Comparison of ENCODE assay signal across 1 cellular context in genomic region chr16:89199241-89200123, GRCh38.
TF ChIP-seq lines count a peak whose summit lies in the region.

No MANE protein-coding gene starts in this region.

TF ChIP-seq in WTC11, 78 proteins besides CTCF, POLR2A, EP300 and RAD21 (continued from another document):
- TF ChIP-seq, protein P1, sequence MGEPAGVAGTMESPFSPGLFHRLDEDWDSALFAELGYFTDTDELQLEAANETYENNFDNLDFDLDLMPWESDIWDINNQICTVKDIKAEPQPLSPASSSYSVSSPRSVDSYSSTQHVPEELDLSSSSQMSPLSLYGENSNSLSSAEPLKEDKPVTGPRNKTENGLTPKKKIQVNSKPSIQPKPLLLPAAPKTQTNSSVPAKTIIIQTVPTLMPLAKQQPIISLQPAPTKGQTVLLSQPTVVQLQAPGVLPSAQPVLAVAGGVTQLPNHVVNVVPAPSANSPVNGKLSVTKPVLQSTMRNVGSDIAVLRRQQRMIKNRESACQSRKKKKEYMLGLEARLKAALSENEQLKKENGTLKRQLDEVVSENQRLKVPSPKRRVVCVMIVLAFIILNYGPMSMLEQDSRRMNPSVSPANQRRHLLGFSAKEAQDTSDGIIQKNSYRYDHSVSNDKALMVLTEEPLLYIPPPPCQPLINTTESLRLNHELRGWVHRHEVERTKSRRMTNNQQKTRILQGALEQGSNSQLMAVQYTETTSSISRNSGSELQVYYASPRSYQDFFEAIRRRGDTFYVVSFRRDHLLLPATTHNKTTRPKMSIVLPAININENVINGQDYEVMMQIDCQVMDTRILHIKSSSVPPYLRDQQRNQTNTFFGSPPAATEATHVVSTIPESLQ (CRISPR knock-in tag; IDR thresholded peaks at IDR 0.05): no peak
- TF ChIP-seq TCF7 (CRISPR knock-in tag; IDR thresholded peaks at IDR 0.05; ENCODE audit: low read depth) (no peak), ZNF416 (CRISPR knock-in tag; IDR thresholded peaks at IDR 0.05) (no peak), ZNF423 (CRISPR knock-in tag; IDR thresholded peaks at IDR 0.05) (no peak), ZNF263 (CRISPR knock-in tag; IDR thresholded peaks at IDR 0.05; ENCODE audit: low read depth) (no peak), NFE2L1 (CRISPR knock-in tag; IDR thresholded peaks at IDR 0.05) (no peak), PRDM15 (CRISPR knock-in tag; IDR thresholded peaks at IDR 0.05) (no peak), GRHL2 (CRISPR knock-in tag; IDR thresholded peaks at IDR 0.05; ENCODE audit: insufficient replicate concordance, severe bottlenecking) (no peak), ARID4B (CRISPR knock-in tag; IDR thresholded peaks at IDR 0.05; ENCODE audit: borderline replicate concordance) (no peak), ZNF396 (CRISPR knock-in tag; IDR thresholded peaks at IDR 0.05; ENCODE audit: borderline replicate concordance) (no peak), AR (CRISPR knock-in tag; IDR thresholded peaks at IDR 0.05) (no peak), ZNF138 (CRISPR knock-in tag; conservative IDR thresholded peaks at IDR 0.05) (no peak), CBFB (CRISPR knock-in tag; IDR thresholded peaks at IDR 0.05; ENCODE audit: low read depth) (no peak), ATF1 (CRISPR knock-in tag; IDR thresholded peaks at IDR 0.05) (no peak), ESRRA (CRISPR knock-in tag; IDR thresholded peaks at IDR 0.05; ENCODE audit: borderline replicate concordance) (no peak)
- TF ChIP-seq, protein P2, sequence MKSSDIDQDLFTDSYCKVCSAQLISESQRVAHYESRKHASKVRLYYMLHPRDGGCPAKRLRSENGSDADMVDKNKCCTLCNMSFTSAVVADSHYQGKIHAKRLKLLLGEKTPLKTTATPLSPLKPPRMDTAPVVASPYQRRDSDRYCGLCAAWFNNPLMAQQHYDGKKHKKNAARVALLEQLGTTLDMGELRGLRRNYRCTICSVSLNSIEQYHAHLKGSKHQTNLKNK (CRISPR knock-in tag; IDR thresholded peaks at IDR 0.05): no peak
- TF ChIP-seq, protein P3, sequence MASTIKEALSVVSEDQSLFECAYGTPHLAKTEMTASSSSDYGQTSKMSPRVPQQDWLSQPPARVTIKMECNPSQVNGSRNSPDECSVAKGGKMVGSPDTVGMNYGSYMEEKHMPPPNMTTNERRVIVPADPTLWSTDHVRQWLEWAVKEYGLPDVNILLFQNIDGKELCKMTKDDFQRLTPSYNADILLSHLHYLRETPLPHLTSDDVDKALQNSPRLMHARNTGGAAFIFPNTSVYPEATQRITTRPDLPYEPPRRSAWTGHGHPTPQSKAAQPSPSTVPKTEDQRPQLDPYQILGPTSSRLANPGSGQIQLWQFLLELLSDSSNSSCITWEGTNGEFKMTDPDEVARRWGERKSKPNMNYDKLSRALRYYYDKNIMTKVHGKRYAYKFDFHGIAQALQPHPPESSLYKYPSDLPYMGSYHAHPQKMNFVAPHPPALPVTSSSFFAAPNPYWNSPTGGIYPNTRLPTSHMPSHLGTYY (CRISPR knock-in tag; IDR thresholded peaks at IDR 0.05): no peak
TF ChIP-seq in WTC11: peak in this region for 0.
